In the genomic region with DNA sequence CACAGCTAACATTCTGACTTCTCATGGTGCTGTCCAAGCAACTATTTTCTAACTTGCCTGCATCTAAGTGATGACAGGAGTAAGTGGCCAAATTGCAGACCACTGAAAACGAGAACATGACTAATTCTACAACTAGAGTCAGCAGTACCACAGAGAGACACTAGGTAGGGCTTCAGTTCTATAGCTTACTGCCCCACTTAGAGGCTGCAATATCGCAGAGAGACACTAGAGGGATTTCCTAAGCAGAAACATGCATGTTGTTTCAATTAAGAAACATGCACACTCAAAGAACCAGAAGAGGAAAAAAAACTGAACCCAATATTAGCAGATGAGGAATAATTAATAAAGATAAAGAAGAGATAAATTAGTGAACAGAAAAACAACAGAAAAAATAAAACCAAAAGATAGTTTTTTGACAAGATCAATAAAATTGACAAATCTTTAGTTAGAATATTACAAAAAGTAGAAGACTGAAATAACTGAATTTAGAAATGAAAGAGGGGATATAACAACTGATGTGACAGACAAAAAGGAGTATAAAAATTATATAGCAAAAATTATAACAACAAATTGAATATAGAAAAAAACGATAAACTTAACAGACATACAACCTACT, we compare ENCODE assay signal across 8 cellular contexts.
A peak's percentile ranks its signal among the peaks of the same experiment; 100 is the strongest.
DNase-seq lines count a peak whose midpoint lies in the region; ATAC-seq and TF ChIP-seq lines count a peak whose summit lies in the region.

No MANE protein-coding gene starts in this region.

- H3K36me3 ChIP-seq in gastroesophageal sphincter: no peaks in the 10 kb centered on the region

- H3K4me1 ChIP-seq in gastroesophageal sphincter: no peaks in the 10 kb centered on the region

- DNase-seq in CMK (ENCODE audit: low read depth) (peak; percentile 47), pons (ENCODE audit: low spot score) (peak; percentile 67), NCI-H146 treated with DMSO at 0.1 percent for 48 hours (lab: John Stamatoyannopoulos, UW; ENCODE audit: unreplicated experiment) (no peak), NCI-H345 (lab: John Stamatoyannopoulos, UW) (no peak)
- DNase-seq in activated CD4-positive, alpha-beta T cell treated with anti-CD3 and anti-CD28 coated beads, Interleukin-2, amount 50 U/mL, for 4 hours: peak; percentile 7 to 11

- peak; percentile 48 to 85 (median 72) for TF ChIP-seq CTCF in gastroesophageal sphincter (IDR thresholded peaks at IDR 0.05)

- H3K27ac ChIP-seq in gastroesophageal sphincter: no peak overlapping the region

- ATAC-seq in GM19463 (IDR thresholded peaks at IDR 0.05; ENCODE audit: unreplicated experiment): peak; percentile 100
- ATAC-seq in HG03460 (IDR thresholded peaks at IDR 0.05; ENCODE audit: unreplicated experiment): peak; percentile 99
- peak; percentile 53 for ATAC-seq in gastroesophageal sphincter

- no peak for TF ChIP-seq POLR2A in gastroesophageal sphincter (IDR thresholded peaks at IDR 0.05)

- no peaks in the 10 kb centered on the region for H3K27me3 ChIP-seq in gastroesophageal sphincter

- WGBS in gastroesophageal sphincter (ENCODE audit: low coverage in 1 of 2), 2 donors: 0 to 36% methylated on average over 2 to 3 of the region's 3 CpGs

- no peaks in the 10 kb centered on the region for H3K9me3 ChIP-seq in gastroesophageal sphincter

- no peak overlapping the region for H3K4me3 ChIP-seq in gastroesophageal sphincter

- TF ChIP-seq EP300 in gastroesophageal sphincter (IDR thresholded peaks at IDR 0.05): no peak

Comparison
In these comparisons a context has a peak if more than half of its experiments do, and no peak if none do; other contexts are left out.
1. DNase-seq: peak in CMK (single experiment), activated CD4-positive, alpha-beta T cell treated with anti-CD3 and anti-CD28 coated beads, Interleukin-2, amount 50 U/mL, for 4 hours (2 of 2) and pons (single experiment); none in NCI-H146 treated with DMSO at 0.1 percent for 48 hours (single experiment) and NCI-H345 (single experiment).
2. Peak in every context shown above with its lines, with median percentiles within 50 percentile points of each other: ATAC-seq.